Comparison of ENCODE assay signal across 25 cellular contexts in the genomic region with DNA sequence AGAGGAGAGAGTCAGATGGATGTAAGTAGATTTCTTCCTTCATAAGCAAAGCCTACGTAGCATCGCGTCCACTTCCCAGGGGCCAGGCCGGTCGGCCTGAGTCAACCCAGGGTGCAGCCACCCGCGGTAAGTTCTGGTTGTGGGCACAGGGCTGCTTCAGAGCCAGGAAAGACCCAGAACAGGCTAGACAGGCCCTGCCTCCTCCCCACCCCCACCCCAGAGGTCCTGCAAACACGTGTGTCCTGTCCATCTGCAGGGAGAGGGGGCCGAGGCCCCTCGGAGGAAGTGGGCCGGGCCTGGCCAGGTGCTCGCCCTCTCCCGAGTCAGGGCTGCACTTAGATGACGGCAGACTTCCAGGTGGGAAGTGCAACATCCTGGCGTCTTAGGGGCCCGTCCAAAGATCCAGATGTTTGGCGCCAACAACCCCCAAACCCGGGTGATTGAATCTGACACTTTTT.
DNase-seq lines count a peak whose midpoint lies in the region; ATAC-seq and TF ChIP-seq lines count a peak whose summit lies in the region.
"Had no signal": no experiment of that assay in that cellular context is flagged by ENCODE, and none has a peak within 500 bp of the region (broad histone marks: within the 10 kb centered on the region; RNA-seq: fewer than 3 reads in every experiment).

No MANE protein-coding gene starts in this region.

- CTCF ChIA-PET in activated CD8-positive, alpha-beta memory T cell treated with anti-CD3 and anti-CD28 coated beads, Interleukin-2, amount 10 ng/mL, durations not matched to agents 7 days and 5 days (lab: Charles Lee), result no interaction called here

- no peak overlapping the region for H2AFZ ChIP-seq in neural progenitor cell (replicated peaks)
- H2AFZ ChIP-seq: GM23248 had no signal

- H3K9ac ChIP-seq in neural progenitor cell, result no peak overlapping the region
- H3K9ac ChIP-seq: GM23248 had no signal

- no peaks in the 10 kb centered on the region for H3F3A ChIP-seq in neural progenitor cell (ENCODE audit: low read depth)

- no peaks in the 10 kb centered on the region for H3K27me3 ChIP-seq in neural progenitor cell
- H3K27me3 ChIP-seq: gastrocnemius medialis had no signal

- H3K4me1 ChIP-seq in neural progenitor cell, result no peaks in the 10 kb centered on the region
- H3K4me1 ChIP-seq: gastrocnemius medialis had no signal

- no peaks in the 10 kb centered on the region for H3K36me3 ChIP-seq in neural progenitor cell
- H3K36me3 ChIP-seq: gastrocnemius medialis had no signal

- H3K4me3 Mint-ChIP-seq in activated CD8-positive, alpha-beta memory T cell treated with anti-CD3 and anti-CD28 coated beads, Interleukin-2, amount 10 ng/mL, durations not matched to agents 7 days and 5 days, result no peak overlapping the region
- H3K4me3 Mint-ChIP-seq in neural progenitor cell, result no peak overlapping the region
- H3K4me3 Mint-ChIP-seq: activated naive CD8-positive, alpha-beta T cell treated with anti-CD3 and anti-CD28 coated beads, Interleukin-2, amount 10 ng/mL, durations not matched to agents 7 days and 5 days; naive B cell; stimulated activated memory B cell treated with anti-CD40 and anti-IgM and Interleukin-4, amounts not matched to agents 10 μg/mL and 1 μg/mL and 100 μg/mL, for 72 hours had no signal

- H3K79me2 ChIP-seq in neural progenitor cell (ENCODE audit: low read depth), result no peaks in the 10 kb centered on the region

- no peak for TF ChIP-seq CTCF in neural progenitor cell (IDR thresholded peaks at IDR 0.05)

- H3K27me3 Mint-ChIP-seq in activated CD8-positive, alpha-beta memory T cell treated with anti-CD3 and anti-CD28 coated beads, Interleukin-2, amount 10 ng/mL, durations not matched to agents 7 days and 5 days, result no peaks in the 10 kb centered on the region
- H3K27me3 Mint-ChIP-seq in neural progenitor cell (ENCODE audit: insufficient read depth, low read depth), result peaks cover 5% of the 10 kb centered on the region

- no peaks in the 10 kb centered on the region for H3K9me3 ChIP-seq in neural progenitor cell (ENCODE audit: low read depth)
- H3K9me3 ChIP-seq: gastrocnemius medialis had no signal

- H3K27ac ChIP-seq in neural progenitor cell, result no peak overlapping the region
- H3K27ac ChIP-seq: gastrocnemius medialis, GM23248, skin epidermis had no signal

- no peaks in the 10 kb centered on the region for H3K4me1 Mint-ChIP-seq in activated CD8-positive, alpha-beta memory T cell treated with anti-CD3 and anti-CD28 coated beads, Interleukin-2, amount 10 ng/mL, durations not matched to agents 7 days and 5 days
- peaks cover 2% of the 10 kb centered on the region for H3K4me1 Mint-ChIP-seq in neural progenitor cell
- H3K4me1 Mint-ChIP-seq: activated naive CD8-positive, alpha-beta T cell treated with anti-CD3 and anti-CD28 coated beads, Interleukin-2, amount 10 ng/mL, durations not matched to agents 7 days and 5 days; naive B cell; stimulated activated memory B cell treated with anti-CD40 and anti-IgM and Interleukin-4, amounts not matched to agents 10 μg/mL and 1 μg/mL and 100 μg/mL, for 72 hours had no signal

- no peaks in the 10 kb centered on the region for H4K20me1 ChIP-seq in neural progenitor cell (ENCODE audit: low read depth)

- no peak overlapping the region for H3K27ac Mint-ChIP-seq in activated CD8-positive, alpha-beta memory T cell treated with anti-CD3 and anti-CD28 coated beads, Interleukin-2, amount 10 ng/mL, durations not matched to agents 7 days and 5 days
- no peak overlapping the region for H3K27ac Mint-ChIP-seq in neural progenitor cell
- H3K27ac Mint-ChIP-seq: activated naive CD8-positive, alpha-beta T cell treated with anti-CD3 and anti-CD28 coated beads, Interleukin-2, amount 10 ng/mL, durations not matched to agents 7 days and 5 days; activated T-helper 2 cell treated with anti-CD3 and anti-CD28 coated beads, Interferon-gamma antibody, Interleukin-2, Interleukin-4, amounts not matched to agents 10 μg/mL and 5 μg/mL and 100 μg/mL, durations not matched to agents 14 hours and 24 hours and 36 hours; stimulated activated memory B cell treated with anti-CD40 and anti-IgM and Interleukin-4, amounts not matched to agents 10 μg/mL and 1 μg/mL and 100 μg/mL, for 72 hours had no signal

- no peak overlapping the region for H3K4me2 ChIP-seq in neural progenitor cell

- H3K36me3 Mint-ChIP-seq in activated CD8-positive, alpha-beta memory T cell treated with anti-CD3 and anti-CD28 coated beads, Interleukin-2, amount 10 ng/mL, durations not matched to agents 7 days and 5 days, result no peaks in the 10 kb centered on the region
- no peaks in the 10 kb centered on the region for H3K36me3 Mint-ChIP-seq in neural progenitor cell
- H3K36me3 Mint-ChIP-seq: activated naive CD8-positive, alpha-beta T cell treated with anti-CD3 and anti-CD28 coated beads, Interleukin-2, amount 10 ng/mL, durations not matched to agents 7 days and 5 days; naive B cell; stimulated activated memory B cell treated with anti-CD40 and anti-IgM and Interleukin-4, amounts not matched to agents 10 μg/mL and 1 μg/mL and 100 μg/mL, for 72 hours had no signal

- peak; percentile 8 for DNase-seq in activated CD8-positive, alpha-beta memory T cell treated with anti-CD3 and anti-CD28 coated beads, Interleukin-2, amount 50 U/mL, for 48 hours
- DNase-seq in activated CD8-positive, alpha-beta memory T cell treated with anti-CD3 and anti-CD28 coated beads, Interleukin-2, amount 10 ng/mL, durations not matched to agents 7 days and 5 days, result no peak
- DNase-seq in dermis blood vessel endothelial cell (peak; percentile 35), neural progenitor cell (ENCODE audit: low spot score) (peak; percentile 1), ureter (ENCODE audit: low spot score) (peak; percentile 23), NCI-H526 (lab: John Stamatoyannopoulos, UW) (no peak), MV-4-11 (lab: John Stamatoyannopoulos, UW) (no peak), OCI-M1 (lab: John Stamatoyannopoulos, UW) (no peak)
- DNase-seq: activated naive CD8-positive, alpha-beta T cell treated with anti-CD3 and anti-CD28 coated beads, Interleukin-2, amount 10 ng/mL, durations not matched to agents 7 days and 5 days; AML-193; cerebellar nuclear complex; DMS79 treated with DMSO at 0.1 percent for 48 hours; effector memory CD4-positive, alpha-beta T cell; gastrocnemius medialis; GM23248; kidney; mesenchymal stem cell; naive B cell; NCI-H1105; NCI-H2081; NCI-H446 had no signal

- H3K9me3 Mint-ChIP-seq in activated CD8-positive, alpha-beta memory T cell treated with anti-CD3 and anti-CD28 coated beads, Interleukin-2, amount 10 ng/mL, durations not matched to agents 7 days and 5 days (ENCODE audit: low read depth), result no peaks in the 10 kb centered on the region
- H3K9me3 Mint-ChIP-seq in neural progenitor cell, result peaks cover 11% of the 10 kb centered on the region
- H3K9me3 Mint-ChIP-seq: activated naive CD8-positive, alpha-beta T cell treated with anti-CD3 and anti-CD28 coated beads, Interleukin-2, amount 10 ng/mL, durations not matched to agents 7 days and 5 days; activated T-helper 2 cell treated with anti-CD3 and anti-CD28 coated beads, Interferon-gamma antibody, Interleukin-2, Interleukin-4, amounts not matched to agents 10 μg/mL and 5 μg/mL and 100 μg/mL, durations not matched to agents 14 hours and 24 hours and 36 hours had no signal

- ATAC-seq in activated CD8-positive, alpha-beta memory T cell treated with anti-CD3 and anti-CD28 coated beads, Interleukin-2, amount 10 ng/mL, durations not matched to agents 7 days and 5 days, result no peak
- ATAC-seq: esophagus mucosa; gastrocnemius medialis; stimulated activated memory B cell treated with anti-CD40 and anti-IgM and Interleukin-4, amounts not matched to agents 10 μg/mL and 1 μg/mL and 100 μg/mL, for 72 hours had no signal

- H3K4me3 ChIP-seq in neural progenitor cell, result no peak overlapping the region
- H3K4me3 ChIP-seq: gastrocnemius medialis, GM23248, skin epidermis had no signal

Comparison
In these comparisons a context has a peak if more than half of its experiments do, and no peak if none do; other contexts are left out.
1. DNase-seq: peak in activated CD8-positive, alpha-beta memory T cell treated with anti-CD3 and anti-CD28 coated beads, Interleukin-2, amount 50 U/mL, for 48 hours (single experiment), dermis blood vessel endothelial cell (single experiment), neural progenitor cell (single experiment) and ureter (single experiment); none in activated CD8-positive, alpha-beta memory T cell treated with anti-CD3 and anti-CD28 coated beads, Interleukin-2, amount 10 ng/mL, durations not matched to agents 7 days and 5 days (single experiment), NCI-H526 (0 of 2), MV-4-11 (single experiment) and OCI-M1 (single experiment).